ENCODE assay signal across 14 cellular contexts in the genomic region with DNA sequence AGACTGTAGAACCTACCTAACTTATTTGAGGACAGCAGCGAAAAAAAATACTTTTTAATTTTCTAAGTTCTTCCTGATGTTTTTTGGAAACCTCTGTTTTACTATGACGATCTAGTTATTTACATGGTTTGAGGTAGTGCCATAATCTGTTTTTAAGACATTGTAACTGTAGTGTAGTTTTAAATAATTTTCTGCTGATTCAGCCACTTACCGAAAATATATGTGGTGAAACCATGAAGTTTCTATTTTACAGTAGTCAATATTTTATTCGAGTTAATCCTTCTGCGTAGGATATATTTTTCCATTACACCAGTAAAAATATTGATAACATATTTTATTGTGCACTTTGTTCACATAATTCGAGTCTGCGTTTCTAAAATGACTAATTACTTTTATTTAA.
"Had no signal": no experiment of that assay in that cellular context is flagged by ENCODE, and none has a peak within 500 bp of the region (broad histone marks: within the 10 kb centered on the region; RNA-seq: fewer than 3 reads in every experiment).

No MANE protein-coding gene starts in this region.

- H3K36me3 Mint-ChIP-seq: stimulated activated effector memory CD8-positive, alpha-beta T cell treated with anti-CD3 and anti-CD28 coated beads, Interleukin-12 subunit alpha, Interleukin-12 subunit beta, amount 100 ng/mL, for 72 hours had no signal

- H3K9me3 ChIP-seq: esophagus muscularis mucosa, neutrophil, tibial artery had no signal

- ATAC-seq: stimulated activated effector memory CD8-positive, alpha-beta T cell treated with anti-CD3 and anti-CD28 coated beads, Interleukin-12 subunit alpha, Interleukin-12 subunit beta, amount 100 ng/mL, for 72 hours had no signal

- FAIRE-seq: urothelium cell line had no signal

- H3K9me3 Mint-ChIP-seq: activated CD4-positive, alpha-beta T cell treated with anti-CD3 and anti-CD28 coated beads, Interleukin-2, amount 10 ng/mL, durations not matched to agents 7 days and 5 days; stimulated activated effector memory CD8-positive, alpha-beta T cell treated with anti-CD3 and anti-CD28 coated beads, Interleukin-12 subunit alpha, Interleukin-12 subunit beta, amount 100 ng/mL, for 72 hours; T-helper 2 cell treated with Interferon-gamma antibody and Interleukin-4, amounts not matched to agents 5 μg/mL and 100 μg/mL, for 36 hours had no signal

- H3K27ac ChIP-seq: neutrophil, parathyroid adenoma, tibial artery had no signal

- H3K79me2 ChIP-seq: parathyroid adenoma had no signal

- H3K36me3 ChIP-seq: esophagus muscularis mucosa, neutrophil, tibial artery had no signal

- H3K9ac ChIP-seq: parathyroid adenoma had no signal

- DNase-seq: activated CD4-positive, alpha-beta T cell treated with anti-CD3 and anti-CD28 coated beads, Interleukin-2, amount 10 ng/mL, durations not matched to agents 7 days and 5 days; activated naive CD4-positive, alpha-beta T cell treated with Interleukin-2 at 50 U/mL for 16 hours; activated T-cell treated with anti-CD3 and anti-CD28 coated beads for 4 hours; aorta; cortex of kidney; effector CD4-positive, alpha-beta T cell; midbrain; tibial artery had no signal

- H3K27ac Mint-ChIP-seq: activated CD4-positive, alpha-beta T cell treated with anti-CD3 and anti-CD28 coated beads, Interleukin-2, amount 10 ng/mL, durations not matched to agents 7 days and 5 days; stimulated activated effector memory CD8-positive, alpha-beta T cell treated with anti-CD3 and anti-CD28 coated beads, Interleukin-12 subunit alpha, Interleukin-12 subunit beta, amount 100 ng/mL, for 72 hours; T-helper 2 cell treated with Interferon-gamma antibody and Interleukin-4, amounts not matched to agents 5 μg/mL and 100 μg/mL, for 36 hours had no signal

- H3K4me1 ChIP-seq: parathyroid adenoma had no signal
